ENCODE assay signal across 24 cellular contexts in the genomic region with DNA sequence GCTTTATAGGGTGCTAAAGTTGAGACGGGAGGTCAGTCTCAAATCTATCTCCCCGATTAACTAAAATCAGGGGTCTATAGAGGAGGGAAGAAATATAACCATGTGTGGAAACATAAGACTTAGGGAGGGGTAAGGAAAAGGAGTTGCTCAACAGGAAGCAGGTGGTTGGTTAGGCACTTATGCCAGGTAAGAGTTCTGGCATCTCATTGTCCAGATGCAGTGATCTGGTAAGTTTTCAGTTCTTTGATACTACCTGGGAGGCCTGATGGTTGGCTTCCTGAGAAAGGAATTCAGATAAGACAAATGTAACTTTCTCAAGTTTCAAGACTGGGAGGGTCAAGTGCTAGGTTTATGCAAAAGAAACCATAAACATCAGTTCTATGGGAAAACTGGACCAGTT. TPM values are rescaled to one million over a fixed set of nuclear protein-coding genes. Genes with fewer than 3 reads are reported as not detected.
A peak's percentile ranks its signal among the peaks of the same experiment; 100 is the strongest.
DNase-seq lines count a peak whose midpoint lies in the region; ATAC-seq, FAIRE-seq and TF ChIP-seq lines count a peak whose summit lies in the region.
"Had no signal": no experiment of that assay in that cellular context is flagged by ENCODE, and none has a peak within 500 bp of the region (broad histone marks: within the 10 kb centered on the region; RNA-seq: fewer than 3 reads in every experiment).

No MANE protein-coding gene starts in this region.

- FAIRE-seq in endometrium (lab: Jason Lieb, UNC): peak; percentile 26
- FAIRE-seq: endothelial cell of umbilical vein, G401.6, kidney had no signal

- POLR2A ChIA-PET in OCI-LY7 (lab: Charles Lee): no interaction called here

- no peak overlapping the region for H3K18ac ChIP-seq in mesendoderm (ENCODE audit: low read length)

- H3K23ac ChIP-seq in mesendoderm (ENCODE audit: low read length): no peak overlapping the region

- no peak overlapping the region for H3K4ac ChIP-seq in mesendoderm (ENCODE audit: low read depth, low read length)

- no peak overlapping the region for H3K56ac ChIP-seq in mesendoderm (ENCODE audit: low read length)

- no peak overlapping the region for H2BK15ac ChIP-seq in mesendoderm (replicated peaks; ENCODE audit: low read depth)

- no TSS peak for BruUV-seq in OCI-LY7 (replicated peaks; lab: Mats Ljungman, UMichigan)

- no CpG with 5 or more reads among the region's 2 CpGs for WGBS in mesendoderm (ENCODE audit: extremely low coverage, insufficient coverage, low lambda C conversion rate)

- H3K9ac ChIP-seq in mesendoderm (ENCODE audit: low read length): no peak overlapping the region

- H2BK5ac ChIP-seq in mesendoderm (ENCODE audit: low read length): peak overlapping the region; percentile 8

- no peaks in the 10 kb centered on the region for H4K20me1 ChIP-seq in OCI-LY7 (ENCODE audit: insufficient read depth, low read length)

- H3K27me3 ChIP-seq in mesendoderm (ENCODE audit: insufficient read depth, low read length, poor library complexity): no peaks in the 10 kb centered on the region
- H3K27me3 ChIP-seq: cardiac muscle cell, spleen had no signal

- H3K36me3 ChIP-seq in OCI-LY7 (ENCODE audit: insufficient read depth, low read length): peaks cover 12% of the 10 kb centered on the region
- no peaks in the 10 kb centered on the region for H3K36me3 ChIP-seq in mesendoderm (ENCODE audit: control insufficient read depth, insufficient read depth, low read length)
- H3K36me3 ChIP-seq: cardiac muscle cell, HAP-1 had no signal

- TF ChIP-seq CTCF in OCI-LY7 (conservative IDR thresholded peaks at IDR 0.05; ENCODE audit: low read length): no peak

- peaks cover 29% of the 10 kb centered on the region for H3K4me1 ChIP-seq in OCI-LY7 (ENCODE audit: insufficient read depth, low read length, poor library complexity, severe bottlenecking)
- H3K4me1 ChIP-seq in mesendoderm (ENCODE audit: control insufficient read depth, low read depth, low read length): peaks cover 31% of the 10 kb centered on the region
- H3K4me1 ChIP-seq: HAP-1 had no signal

- no peak for ATAC-seq in HG02610 (IDR thresholded peaks at IDR 0.05; ENCODE audit: unreplicated experiment)
- ATAC-seq: stimulated activated naive CD8-positive, alpha-beta T cell treated with anti-CD3 and anti-CD28 coated beads, Interleukin-15, Interleukin-2, amounts not matched to agents 100 U/mL and 50 U/mL, for 24 hours had no signal

- H3K4me3 ChIP-seq in OCI-LY7 (ENCODE audit: low read depth, low read length, poor library complexity, severe bottlenecking) (no peak overlapping the region), mesendoderm (ENCODE audit: low read length) (no peak overlapping the region)
- H3K4me3 ChIP-seq: cardiac muscle cell, HAP-1, spleen had no signal

- no peak overlapping the region for H3K27ac ChIP-seq in OCI-LY7 (ENCODE audit: low read depth, low read length, poor library complexity, severe bottlenecking)
- peak overlapping the region; percentile 27 for H3K27ac ChIP-seq in mesendoderm (ENCODE audit: low read depth, low read length)
- H3K27ac ChIP-seq: cardiac muscle cell, spleen had no signal

- CTCF ChIA-PET in OCI-LY7 (lab: Charles Lee; ENCODE audit: unreplicated experiment): no interaction called here

- peak overlapping the region; percentile 46 for H2BK120ac ChIP-seq in mesendoderm (ENCODE audit: low read depth, low read length)

- H3K79me2 ChIP-seq in OCI-LY7 (ENCODE audit: insufficient read depth, low read depth, low read length) (peaks cover 31% of the 10 kb centered on the region; the same call in 1 of the 2 replicates), mesendoderm (ENCODE audit: control insufficient read depth, insufficient read depth, low read length) (peaks cover 7% of the 10 kb centered on the region)

- intact Hi-C loops in OCI-LY7 (cut with micrococcal nuclease; ENCODE audit: unreplicated experiment): no loop called here

- DNase-seq in HT1080 (ENCODE audit: low read depth): peak; percentile 6
- peak; percentile 12 for DNase-seq in OCI-LY7 (ENCODE audit: low spot score)
- no peak for DNase-seq in mesendoderm
- DNase-seq in activated naive CD4-positive, alpha-beta T cell treated with Interleukin-2 at 50 U/mL for 16 hours: no peak
- DNase-seq in NOMO-1 treated with dmso at 0.1 percent for 144 hours (lab: John Stamatoyannopoulos, UW; ENCODE audit: unreplicated experiment): no peak
- no peak for DNase-seq in NCI-H526 (lab: John Stamatoyannopoulos, UW)
- DNase-seq: activated CD4-positive, CD25-positive, alpha-beta regulatory T cell treated with anti-CD3 and anti-CD28 coated beads, Interleukin-2, amount 50 U/mL, for 72 hours; activated T-cell treated with anti-CD3 and anti-CD28 coated beads, Interleukin-2, amount 50 U/mL, for 1 hour; amygdala; DMS 273 treated with DMSO at 0.1 percent for 48 hours; hippocampal formation; KG1; kidney; NCI-H187 treated with DMSO at 0.1 percent for 48 hours; NCI-H524; spleen; stimulated activated CD4-positive, alpha-beta T cell treated with anti-CD3 and anti-CD28 coated beads, Interleukin-4, amount 100 ng/mL, for 24 hours; stimulated activated naive CD8-positive, alpha-beta T cell treated with anti-CD3 and anti-CD28 coated beads, Interleukin-15, Interleukin-2, amounts not matched to agents 100 U/mL and 50 U/mL, for 24 hours had no signal

- H3K4me2 ChIP-seq in OCI-LY7 (ENCODE audit: low read length) (no peak overlapping the region), mesendoderm (ENCODE audit: low read length) (no peak overlapping the region)

- H2AFZ ChIP-seq in OCI-LY7 (ENCODE audit: low read length): no peak overlapping the region

- peaks cover 6% of the 10 kb centered on the region for H3K79me1 ChIP-seq in mesendoderm (ENCODE audit: low read length)

- no peak overlapping the region for H4K8ac ChIP-seq in mesendoderm (ENCODE audit: low read depth, low read length)

- no peak overlapping the region for H4K5ac ChIP-seq in mesendoderm (ENCODE audit: low read length)

- H3K9me3 ChIP-seq in OCI-LY7 (ENCODE audit: low read length): peaks cover 12% of the 10 kb centered on the region; the same call in 1 of the 2 replicates

- no peaks in the 10 kb centered on the region for H3K9me2 ChIP-seq in OCI-LY7 (ENCODE audit: insufficient read depth, low read length)

- no peak overlapping the region for H2AK5ac ChIP-seq in mesendoderm (ENCODE audit: low read length)

RNA-seq across cellular contexts. Expression of gene CERT1, which starts 47.7 kb away (rescaled TPM):
- 6.2 and 8.3 TPM in 2 replicates for total RNA-seq in HT1080 (2014; rRNA removed; shearing (Covaris generic))
- 11.8 and 15.1 TPM in 2 replicates for polyA plus RNA-seq in HT1080 (2015; cell fraction: cytosol; rRNA removed)
- polyA plus RNA-seq in HT1080 (2015; cell fraction: nucleus; rRNA removed): 22.1 and 23.9 TPM in 2 replicates
- 13.3 and 16.1 TPM in 2 replicates for total RNA-seq in OCI-LY7 (2014; rRNA removed; shearing (Covaris generic))
- 29.9 and 33.6 TPM in 2 replicates for total RNA-seq in OCI-LY7 (2022)
- 32.2 TPM for polyA plus RNA-seq in mesendoderm (2013, experiment 1 of 2)
- polyA plus RNA-seq in mesendoderm (2013, experiment 2 of 2): 31.0 TPM

RNA-seq across cellular contexts. Expression of gene POLK, which starts 48.0 kb away (rescaled TPM):
- total RNA-seq in HT1080 (2014; rRNA removed; shearing (Covaris generic)): 14.7 and 15.8 TPM in 2 replicates
- 11.7 and 16.4 TPM in 2 replicates for polyA plus RNA-seq in HT1080 (2015; cell fraction: cytosol; rRNA removed)
- polyA plus RNA-seq in HT1080 (2015; cell fraction: nucleus; rRNA removed): 40.6 and 51.3 TPM in 2 replicates
- total RNA-seq in OCI-LY7 (2014; rRNA removed; shearing (Covaris generic)): 16.0 and 20.1 TPM in 2 replicates
- 29.5 and 30.0 TPM in 2 replicates for total RNA-seq in OCI-LY7 (2022)
- polyA plus RNA-seq in mesendoderm (2013, experiment 1 of 2): 3.7 TPM
- polyA plus RNA-seq in mesendoderm (2013, experiment 2 of 2): 3.5 TPM

Comparison
In these comparisons a context has a peak if more than half of its experiments do, and no peak if none do; other contexts are left out.
1. DNase-seq: peak in HT1080 (single experiment) and OCI-LY7 (single experiment); none in mesendoderm (single experiment), activated naive CD4-positive, alpha-beta T cell treated with Interleukin-2 at 50 U/mL for 16 hours (single experiment), NOMO-1 treated with dmso at 0.1 percent for 144 hours (single experiment) and NCI-H526 (0 of 2).